ENCODE assay signal across 1 cellular context in genomic region chr4:10108391-10108790, GRCh38.
TF ChIP-seq lines count a peak whose summit lies in the region.

No MANE protein-coding gene starts in this region.

TF ChIP-seq in SK-N-SH treated with all-trans-retinoic acid at 6 μM for 48 hours, 23 proteins besides CTCF, POLR2A, EP300 and RAD21 (continued from another document):
- no peak for TF ChIP-seq ZNF565 (CRISPR knock-in tag; conservative IDR thresholded peaks at IDR 0.05; ENCODE audit: low read depth)
